Comparison of ENCODE assay signal across 1 cellular context in the genomic region with DNA sequence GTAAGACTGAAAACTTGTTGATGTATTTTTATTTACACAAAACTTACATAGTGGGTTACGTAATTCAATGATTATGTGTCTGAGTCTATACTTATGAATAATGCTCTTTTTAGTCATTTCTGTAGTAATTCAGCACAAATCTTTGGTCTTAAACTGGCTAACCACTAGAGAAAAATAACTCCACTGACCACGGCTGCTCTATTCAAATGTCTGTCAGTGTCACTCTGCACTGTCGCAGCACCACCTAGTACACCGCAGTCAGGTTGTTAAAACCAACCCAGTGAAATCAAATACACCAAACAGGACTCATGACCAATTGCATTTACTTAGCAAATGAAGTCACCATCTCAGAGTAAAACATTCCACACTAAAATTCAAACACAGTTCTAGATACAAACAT.
TF ChIP-seq lines count a peak whose summit lies in the region.

No MANE protein-coding gene starts in this region.

TF ChIP-seq in HEK293, 187 proteins besides CTCF, POLR2A, EP300 and RAD21 (continued from another document):
- TF ChIP-seq, protein P1, sequence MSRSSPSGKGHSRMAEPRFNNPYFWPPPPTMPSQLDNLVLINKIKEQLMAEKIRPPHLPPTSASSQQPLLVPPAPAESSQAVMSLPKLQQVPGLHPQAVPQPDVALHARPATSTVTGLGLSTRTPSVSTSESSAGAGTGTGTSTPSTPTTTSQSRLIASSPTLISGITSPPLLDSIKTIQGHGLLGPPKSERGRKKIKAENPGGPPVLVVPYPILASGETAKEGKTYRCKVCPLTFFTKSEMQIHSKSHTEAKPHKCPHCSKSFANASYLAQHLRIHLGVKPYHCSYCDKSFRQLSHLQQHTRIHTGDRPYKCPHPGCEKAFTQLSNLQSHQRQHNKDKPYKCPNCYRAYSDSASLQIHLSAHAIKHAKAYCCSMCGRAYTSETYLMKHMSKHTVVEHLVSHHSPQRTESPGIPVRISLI (tag by site-specific recombination; IDR thresholded peaks at IDR 0.05), result no peak
- TF ChIP-seq ZNF837 (tag by site-specific recombination; IDR thresholded peaks at IDR 0.05), result no peak
- TF ChIP-seq ZFP41 (tag by site-specific recombination; IDR thresholded peaks at IDR 0.05; ENCODE audit: borderline replicate concordance), result no peak
- TF ChIP-seq, protein P2, sequence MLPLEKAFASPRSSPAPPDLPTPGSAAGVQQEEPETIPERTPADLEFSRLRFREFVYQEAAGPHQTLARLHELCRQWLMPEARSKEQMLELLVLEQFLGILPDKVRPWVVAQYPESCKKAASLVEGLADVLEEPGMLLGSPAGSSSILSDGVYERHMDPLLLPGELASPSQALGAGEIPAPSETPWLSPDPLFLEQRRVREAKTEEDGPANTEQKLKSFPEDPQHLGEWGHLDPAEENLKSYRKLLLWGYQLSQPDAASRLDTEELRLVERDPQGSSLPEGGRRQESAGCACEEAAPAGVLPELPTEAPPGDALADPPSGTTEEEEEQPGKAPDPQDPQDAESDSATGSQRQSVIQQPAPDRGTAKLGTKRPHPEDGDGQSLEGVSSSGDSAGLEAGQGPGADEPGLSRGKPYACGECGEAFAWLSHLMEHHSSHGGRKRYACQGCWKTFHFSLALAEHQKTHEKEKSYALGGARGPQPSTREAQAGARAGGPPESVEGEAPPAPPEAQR (tag by site-specific recombination; IDR thresholded peaks at IDR 0.05), result no peak
- TF ChIP-seq ZBTB17 (tag by site-specific recombination; IDR thresholded peaks at IDR 0.05), result peak; percentile 58; the same call in 1 of the 2 replicates
- TF ChIP-seq, protein P3, sequence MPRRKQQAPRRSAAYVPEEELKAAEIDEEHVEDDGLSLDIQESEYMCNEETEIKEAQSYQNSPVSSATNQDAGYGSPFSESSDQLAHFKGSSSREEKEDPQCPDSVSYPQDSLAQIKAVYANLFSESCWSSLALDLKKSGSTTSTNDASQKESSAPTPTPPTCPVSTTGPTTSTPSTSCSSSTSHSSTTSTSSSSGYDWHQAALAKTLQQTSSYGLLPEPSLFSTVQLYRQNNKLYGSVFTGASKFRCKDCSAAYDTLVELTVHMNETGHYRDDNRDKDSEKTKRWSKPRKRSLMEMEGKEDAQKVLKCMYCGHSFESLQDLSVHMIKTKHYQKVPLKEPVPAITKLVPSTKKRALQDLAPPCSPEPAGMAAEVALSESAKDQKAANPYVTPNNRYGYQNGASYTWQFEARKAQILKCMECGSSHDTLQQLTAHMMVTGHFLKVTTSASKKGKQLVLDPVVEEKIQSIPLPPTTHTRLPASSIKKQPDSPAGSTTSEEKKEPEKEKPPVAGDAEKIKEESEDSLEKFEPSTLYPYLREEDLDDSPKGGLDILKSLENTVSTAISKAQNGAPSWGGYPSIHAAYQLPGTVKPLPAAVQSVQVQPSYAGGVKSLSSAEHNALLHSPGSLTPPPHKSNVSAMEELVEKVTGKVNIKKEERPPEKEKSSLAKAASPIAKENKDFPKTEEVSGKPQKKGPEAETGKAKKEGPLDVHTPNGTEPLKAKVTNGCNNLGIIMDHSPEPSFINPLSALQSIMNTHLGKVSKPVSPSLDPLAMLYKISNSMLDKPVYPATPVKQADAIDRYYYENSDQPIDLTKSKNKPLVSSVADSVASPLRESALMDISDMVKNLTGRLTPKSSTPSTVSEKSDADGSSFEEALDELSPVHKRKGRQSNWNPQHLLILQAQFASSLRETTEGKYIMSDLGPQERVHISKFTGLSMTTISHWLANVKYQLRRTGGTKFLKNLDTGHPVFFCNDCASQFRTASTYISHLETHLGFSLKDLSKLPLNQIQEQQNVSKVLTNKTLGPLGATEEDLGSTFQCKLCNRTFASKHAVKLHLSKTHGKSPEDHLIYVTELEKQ (tag by site-specific recombination; IDR thresholded peaks at IDR 0.05; ENCODE audit: borderline replicate concordance), result no peak
- TF ChIP-seq ZFP69B (tag by site-specific recombination; IDR thresholded peaks at IDR 0.05), result no peak
- no peak for TF ChIP-seq ZIC2 (tag by site-specific recombination; IDR thresholded peaks at IDR 0.05)
- 0 out of 2 replicates have a peak, but pooled peaks have one; percentile 12 for TF ChIP-seq SP7 (tag by site-specific recombination; IDR thresholded peaks at IDR 0.05)
- TF ChIP-seq, protein P4, sequence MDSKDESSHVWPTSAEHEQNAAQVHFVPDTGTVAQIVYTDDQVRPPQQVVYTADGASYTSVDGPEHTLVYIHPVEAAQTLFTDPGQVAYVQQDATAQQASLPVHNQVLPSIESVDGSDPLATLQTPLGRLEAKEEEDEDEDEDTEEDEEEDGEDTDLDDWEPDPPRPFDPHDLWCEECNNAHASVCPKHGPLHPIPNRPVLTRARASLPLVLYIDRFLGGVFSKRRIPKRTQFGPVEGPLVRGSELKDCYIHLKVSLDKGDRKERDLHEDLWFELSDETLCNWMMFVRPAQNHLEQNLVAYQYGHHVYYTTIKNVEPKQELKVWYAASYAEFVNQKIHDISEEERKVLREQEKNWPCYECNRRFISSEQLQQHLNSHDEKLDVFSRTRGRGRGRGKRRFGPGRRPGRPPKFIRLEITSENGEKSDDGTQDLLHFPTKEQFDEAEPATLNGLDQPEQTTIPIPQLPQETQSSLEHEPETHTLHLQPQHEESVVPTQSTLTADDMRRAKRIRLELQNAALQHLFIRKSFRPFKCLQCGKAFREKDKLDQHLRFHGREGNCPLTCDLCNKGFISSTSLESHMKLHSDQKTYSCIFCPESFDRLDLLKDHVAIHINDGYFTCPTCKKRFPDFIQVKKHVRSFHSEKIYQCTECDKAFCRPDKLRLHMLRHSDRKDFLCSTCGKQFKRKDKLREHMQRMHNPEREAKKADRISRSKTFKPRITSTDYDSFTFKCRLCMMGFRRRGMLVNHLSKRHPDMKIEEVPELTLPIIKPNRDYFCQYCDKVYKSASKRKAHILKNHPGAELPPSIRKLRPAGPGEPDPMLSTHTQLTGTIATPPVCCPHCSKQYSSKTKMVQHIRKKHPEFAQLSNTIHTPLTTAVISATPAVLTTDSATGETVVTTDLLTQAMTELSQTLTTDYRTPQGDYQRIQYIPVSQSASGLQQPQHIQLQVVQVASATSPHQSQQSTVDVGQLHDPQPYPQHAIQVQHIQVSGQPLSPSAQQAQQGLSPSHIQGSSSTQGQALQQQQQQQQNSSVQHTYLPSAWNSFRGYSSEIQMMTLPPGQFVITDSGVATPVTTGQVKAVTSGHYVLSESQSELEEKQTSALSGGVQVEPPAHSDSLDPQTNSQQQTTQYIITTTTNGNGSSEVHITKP (tag by site-specific recombination; IDR thresholded peaks at IDR 0.05), result peak; percentile 41; the same call in 1 of the 2 replicates
- TF ChIP-seq ZNF624 (tag by site-specific recombination; IDR thresholded peaks at IDR 0.05), result no peak
- TF ChIP-seq KLF1 (tag by site-specific recombination; IDR thresholded peaks at IDR 0.05), result no peak
- TF ChIP-seq, protein P5, sequence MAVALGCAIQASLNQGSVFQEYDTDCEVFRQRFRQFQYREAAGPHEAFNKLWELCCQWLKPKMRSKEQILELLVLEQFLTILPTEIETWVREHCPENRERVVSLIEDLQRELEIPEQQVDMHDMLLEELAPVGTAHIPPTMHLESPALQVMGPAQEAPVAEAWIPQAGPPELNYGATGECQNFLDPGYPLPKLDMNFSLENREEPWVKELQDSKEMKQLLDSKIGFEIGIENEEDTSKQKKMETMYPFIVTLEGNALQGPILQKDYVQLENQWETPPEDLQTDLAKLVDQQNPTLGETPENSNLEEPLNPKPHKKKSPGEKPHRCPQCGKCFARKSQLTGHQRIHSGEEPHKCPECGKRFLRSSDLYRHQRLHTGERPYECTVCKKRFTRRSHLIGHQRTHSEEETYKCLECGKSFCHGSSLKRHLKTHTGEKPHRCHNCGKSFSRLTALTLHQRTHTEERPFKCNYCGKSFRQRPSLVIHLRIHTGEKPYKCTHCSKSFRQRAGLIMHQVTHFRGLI (tag by site-specific recombination; IDR thresholded peaks at IDR 0.05), result no peak
- no peak for TF ChIP-seq ZNF501 (tag by site-specific recombination; IDR thresholded peaks at IDR 0.05)
- TF ChIP-seq ZNF530 (tag by site-specific recombination; IDR thresholded peaks at IDR 0.05; ENCODE audit: low read depth), result no peak
- no peak for TF ChIP-seq ZNF830 (tag by site-specific recombination; IDR thresholded peaks at IDR 0.05; ENCODE audit: low read depth)
